ENCODE assay signal across 10 cellular contexts in genomic region chr1:85328713-85329376, GRCh38. TPM values are rescaled to one million over a fixed set of nuclear protein-coding genes. Genes with fewer than 3 reads are reported as not detected.
DNase-seq lines count a peak whose midpoint lies in the region; ATAC-seq and TF ChIP-seq lines count a peak whose summit lies in the region.
"Had no signal": no experiment of that assay in that cellular context is flagged by ENCODE, and none has a peak within 500 bp of the region (broad histone marks: within the 10 kb centered on the region; RNA-seq: fewer than 3 reads in every experiment).

No MANE protein-coding gene starts in this region.

- 66% methylated on average over 3 of the region's 3 CpGs for WGBS in esophagus muscularis mucosa

- H3K4me3 ChIP-seq in AG09309 (ENCODE audit: control insufficient read depth, low read depth, low read length) (no peak overlapping the region), esophagus muscularis mucosa (no peak overlapping the region)

- peaks cover 0 to 4% (median 0%) of the 10 kb centered on the region in 4 donors for H3K9me3 ChIP-seq in esophagus muscularis mucosa

- TF ChIP-seq POLR2A in esophagus muscularis mucosa (IDR thresholded peaks at IDR 0.05; ENCODE audit: low read depth), result no peak

- DNase-seq in AG09309 (ENCODE audit: low read depth), result peak; percentile 94
- DNase-seq in NCI-H226, result peak; percentile 98
- no peak for DNase-seq in esophagus muscularis mucosa (ENCODE audit: extremely low spot score)
- DNase-seq in myocyte (ENCODE audit: low read depth), result peak; percentile 79
- no peak for DNase-seq in 8988T
- no peak for DNase-seq in NCI-H345 (lab: John Stamatoyannopoulos, UW)
- DNase-seq: activated CD4-positive, alpha-beta T cell treated with anti-CD3 and anti-CD28 coated beads, Interleukin-2, amount 50 U/mL, for 48 hours; NCI-H1417 had no signal

- no peak for TF ChIP-seq EP300 in esophagus muscularis mucosa (IDR thresholded peaks at IDR 0.05)

- no peak for ATAC-seq in GM18868 (IDR thresholded peaks at IDR 0.05; ENCODE audit: unreplicated experiment)
- no peak for ATAC-seq in GM21390 (IDR thresholded peaks at IDR 0.05; ENCODE audit: unreplicated experiment)

- intact Hi-C loops in esophagus muscularis mucosa (cut with DNase I), result no loop called here

- TF ChIP-seq CTCF in AG09309 (IDR thresholded peaks at IDR 0.05; ENCODE audit: control insufficient read depth, insufficient read depth, low read depth, low read length, missing control alignments) (no peak), esophagus muscularis mucosa (IDR thresholded peaks at IDR 0.05) (no peak)

- no peaks in the 10 kb centered on the region for H3K27me3 ChIP-seq in esophagus muscularis mucosa

- H3K27ac ChIP-seq in esophagus muscularis mucosa (replicated peaks in 1 of 4), result peak overlapping the region in 3 of 4 donors; percentile 9 to 49 (median 34)

- H3K36me3 ChIP-seq in esophagus muscularis mucosa, result no peaks in the 10 kb centered on the region

- H3K4me1 ChIP-seq in esophagus muscularis mucosa, result peaks cover 25 to 28% (median 26%) of the 10 kb centered on the region in 4 donors

RNA-seq across cellular contexts. Expression of gene BCL10, which starts 52.4 kb away (rescaled TPM):
- total RNA-seq in esophagus muscularis mucosa, result 10 to 100 TPM in 2 of 4 donors, 1 to 10 TPM in 2; 8.7 to 15.1 (median 10.8) TPM
- 14.3 and 15.6 TPM in 2 replicates for total RNA-seq in myocyte
- 9.1 TPM for polyA plus RNA-seq in myocyte (2012)

Comparison
In these comparisons a context has a peak if more than half of its experiments do, and no peak if none do; other contexts are left out.
1. DNase-seq: peak in AG09309 (single experiment), NCI-H226 (single experiment) and myocyte (single experiment); none in esophagus muscularis mucosa (single experiment), 8988T (single experiment) and NCI-H345 (single experiment).